ENCODE assay signal across 1 cellular context in the genomic region with DNA sequence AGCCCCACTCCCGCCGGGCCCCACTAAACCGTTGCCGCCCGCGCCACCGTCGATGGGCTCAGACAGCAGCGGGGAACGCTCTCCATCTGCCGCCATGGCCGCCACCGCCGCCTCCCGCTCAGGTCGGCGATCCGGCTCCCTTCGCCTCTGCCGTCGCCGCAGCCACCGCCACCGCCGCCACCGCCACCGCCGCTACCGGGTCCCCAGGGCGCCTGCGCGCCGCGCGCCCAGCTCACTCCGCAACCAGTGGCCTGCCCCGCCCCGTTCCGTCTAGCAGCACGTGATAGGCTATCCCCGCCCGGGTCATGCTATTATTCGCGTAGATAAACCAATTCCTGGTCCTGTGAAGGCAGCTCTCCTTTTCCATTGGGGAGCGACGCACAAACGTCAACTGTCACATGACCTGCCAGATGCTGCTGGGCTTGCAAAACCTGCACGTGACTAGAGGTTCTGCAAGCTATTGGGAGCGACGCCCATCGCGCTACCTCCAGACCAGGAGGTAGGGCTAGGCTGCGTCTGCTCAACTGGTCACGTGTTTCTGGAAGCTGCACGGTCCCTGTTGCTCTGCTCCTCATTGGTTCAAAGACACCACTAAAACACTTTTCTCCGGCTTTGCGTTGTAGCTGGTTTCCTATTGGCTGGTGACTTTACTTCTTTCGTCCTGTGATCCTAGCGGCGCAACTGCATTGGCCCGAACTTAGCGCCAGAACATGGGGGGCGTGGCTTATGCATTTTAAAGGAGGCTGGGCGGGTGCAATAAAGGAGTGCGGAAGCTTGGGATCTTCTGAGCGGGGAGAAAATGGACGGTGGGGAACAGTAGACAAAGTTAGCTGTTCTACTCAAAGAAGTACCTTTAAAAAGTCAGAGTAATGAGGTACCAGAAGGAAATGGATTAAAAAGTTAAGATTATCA.
TF ChIP-seq lines count a peak whose summit lies in the region.

A gene (minus strand): TSS at position 205 of the 912 bp plus-strand sequence. CDS start 109 bp downstream, at position 96.

TF ChIP-seq in GM23338, 12 proteins besides CTCF, POLR2A, EP300 and RAD21:
- TF ChIP-seq EZH2 (IDR thresholded peaks at IDR 0.05; ENCODE audit: low read depth, unreplicated experiment) = no peak
- TF ChIP-seq, protein P1, sequence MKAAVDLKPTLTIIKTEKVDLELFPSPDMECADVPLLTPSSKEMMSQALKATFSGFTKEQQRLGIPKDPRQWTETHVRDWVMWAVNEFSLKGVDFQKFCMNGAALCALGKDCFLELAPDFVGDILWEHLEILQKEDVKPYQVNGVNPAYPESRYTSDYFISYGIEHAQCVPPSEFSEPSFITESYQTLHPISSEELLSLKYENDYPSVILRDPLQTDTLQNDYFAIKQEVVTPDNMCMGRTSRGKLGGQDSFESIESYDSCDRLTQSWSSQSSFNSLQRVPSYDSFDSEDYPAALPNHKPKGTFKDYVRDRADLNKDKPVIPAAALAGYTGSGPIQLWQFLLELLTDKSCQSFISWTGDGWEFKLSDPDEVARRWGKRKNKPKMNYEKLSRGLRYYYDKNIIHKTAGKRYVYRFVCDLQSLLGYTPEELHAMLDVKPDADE (IDR thresholded peaks at IDR 0.05) = no peak
- peak; percentile 84 for TF ChIP-seq CREB1 (CRISPR knock-in tag; IDR thresholded peaks at IDR 0.05; ENCODE audit: low read depth)
- peak; percentile 68 for TF ChIP-seq POLR2AphosphoS5 (IDR thresholded peaks at IDR 0.05; ENCODE audit: low read depth)
